1 cellular context compared by ENCODE assay signal in the genomic region with DNA sequence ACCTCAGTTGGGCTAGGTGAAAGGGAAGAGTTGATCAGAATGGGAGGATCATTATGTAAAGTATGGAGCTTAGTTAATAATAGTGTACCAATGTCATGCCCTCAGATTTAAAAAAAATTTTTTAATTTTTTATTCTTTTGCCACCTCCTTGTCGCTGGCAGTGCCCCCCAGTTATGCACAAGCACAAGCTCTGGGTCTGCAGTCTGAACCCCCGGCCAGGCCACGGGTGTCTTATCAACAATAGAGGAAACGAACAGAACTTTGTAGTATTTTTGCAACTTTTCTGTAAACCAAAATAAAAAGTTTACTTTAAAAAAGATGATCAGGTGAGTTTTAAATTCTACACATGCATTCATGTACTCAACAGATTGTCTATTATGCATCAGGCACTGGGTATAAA.
TF ChIP-seq lines count a peak whose summit lies in the region.

No MANE protein-coding gene starts in this region.

TF ChIP-seq in endothelial cell of umbilical vein, 7 proteins besides CTCF, POLR2A, EP300 and RAD21:
- no peak for TF ChIP-seq MYC (IDR thresholded peaks at IDR 0.05; ENCODE audit: low read depth, low read length)
- no peak for TF ChIP-seq GATA2 (IDR thresholded peaks at IDR 0.05; ENCODE audit: insufficient read depth, insufficient read length, low read depth, low read length)
- no peak for TF ChIP-seq POLR2AphosphoS5 (IDR thresholded peaks at IDR 0.05; ENCODE audit: insufficient read depth, low read depth, low read length)
- no peak for TF ChIP-seq FOS (IDR thresholded peaks at IDR 0.05; ENCODE audit: borderline replicate concordance, insufficient read depth, low read length)
- no peak for TF ChIP-seq JUN (IDR thresholded peaks at IDR 0.05; ENCODE audit: borderline replicate concordance, insufficient read depth, insufficient read length, low read depth)
- no peak for TF ChIP-seq EZH2 (IDR thresholded peaks at IDR 0.05; ENCODE audit: borderline replicate concordance, low read depth, low read length, severe bottlenecking)
- no peak for TF ChIP-seq MAX (IDR thresholded peaks at IDR 0.05; ENCODE audit: insufficient read depth, insufficient read length)
